11 cellular contexts compared by ENCODE assay signal in the genomic region with DNA sequence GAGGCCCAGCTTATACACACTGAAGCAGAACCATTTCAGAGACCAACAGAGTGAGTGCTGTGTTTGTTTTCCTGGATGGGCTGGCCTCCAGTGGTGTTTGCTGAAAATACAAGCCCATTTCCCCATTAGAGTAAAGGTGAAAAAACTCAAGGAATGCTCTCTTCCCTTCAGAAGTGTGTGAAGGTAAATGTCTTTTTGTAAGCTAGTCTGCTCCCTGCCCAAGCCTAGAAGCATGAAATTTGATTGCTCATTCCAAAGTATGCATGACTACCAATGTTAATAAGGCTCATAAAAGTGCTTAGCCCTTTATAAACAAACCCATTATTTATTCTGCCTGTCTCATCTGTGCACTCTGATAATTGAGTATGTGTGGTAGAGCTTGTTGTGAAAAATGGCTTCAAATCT. TPM values are rescaled to one million over a fixed set of nuclear protein-coding genes. Genes with fewer than 3 reads are reported as not detected.
DNase-seq lines count a peak whose midpoint lies in the region; ATAC-seq and TF ChIP-seq lines count a peak whose summit lies in the region.
"Had no signal": no experiment of that assay in that cellular context is flagged by ENCODE, and none has a peak within 500 bp of the region (broad histone marks: within the 10 kb centered on the region; RNA-seq: fewer than 3 reads in every experiment).

No MANE protein-coding gene starts in this region.

- peak; percentile 44 for DNase-seq in ELF-1 (ENCODE audit: low read depth, low spot score)
- DNase-seq in NCI-H226 = peak; percentile 37
- DNase-seq in progenitor cell of endocrine pancreas (ENCODE audit: low spot score, unreplicated experiment) = no peak
- DNase-seq in GM13977 (ENCODE audit: low spot score) = no peak
- no peak for DNase-seq in naive thymus-derived CD4-positive, alpha-beta T cell
- DNase-seq: activated T-cell treated with anti-CD3 and anti-CD28 coated beads, Interleukin-2, amount 50 U/mL, for 72 hours; NCI-H2107 had no signal

- H3K4me1 ChIP-seq in naive thymus-derived CD4-positive, alpha-beta T cell (ENCODE audit: control insufficient read depth in 2 of 2, insufficient read depth in 2 of 2, low read length in 2 of 2) = no peaks in the 10 kb centered on the region

- peak overlapping the region; percentile 56 for H3K27ac Mint-ChIP-seq in progenitor cell of endocrine pancreas
- no peak overlapping the region for H3K27ac Mint-ChIP-seq in naive thymus-derived CD4-positive, alpha-beta T cell
- H3K27ac Mint-ChIP-seq: activated T-cell treated with anti-CD3 and anti-CD28 coated beads, Interleukin-2, amount 50 U/mL, for 72 hours had no signal

- CTCF ChIA-PET in naive thymus-derived CD4-positive, alpha-beta T cell (lab: Charles Lee) = no interaction called here

- POLR2A ChIA-PET in naive thymus-derived CD4-positive, alpha-beta T cell (lab: Charles Lee) = no interaction called here

- H3K9me3 Mint-ChIP-seq in progenitor cell of endocrine pancreas (ENCODE audit: low read depth) = no peaks in the 10 kb centered on the region
- H3K9me3 Mint-ChIP-seq in naive thymus-derived CD4-positive, alpha-beta T cell = peaks cover 0 to 1% (median 0%) of the 10 kb centered on the region in 11 donors
- H3K9me3 Mint-ChIP-seq: activated T-cell treated with anti-CD3 and anti-CD28 coated beads, Interleukin-2, amount 50 U/mL, for 72 hours had no signal

- H3K36me3 Mint-ChIP-seq in progenitor cell of endocrine pancreas (ENCODE audit: insufficient read depth) = no peaks in the 10 kb centered on the region
- no peaks in the 10 kb centered on the region for H3K36me3 Mint-ChIP-seq in naive thymus-derived CD4-positive, alpha-beta T cell

- no peaks in the 10 kb centered on the region for H3K27me3 ChIP-seq in naive thymus-derived CD4-positive, alpha-beta T cell (ENCODE audit: control insufficient read depth in 2 of 2, insufficient read depth in 2 of 2, low read length in 2 of 2)

- peaks cover 18% of the 10 kb centered on the region for H3K4me1 Mint-ChIP-seq in progenitor cell of endocrine pancreas (ENCODE audit: low read depth)
- H3K4me1 Mint-ChIP-seq in naive thymus-derived CD4-positive, alpha-beta T cell = no peaks in the 10 kb centered on the region

- ATAC-seq in esophagus mucosa = peak; percentile 57
- no peak for ATAC-seq in GM21360 (IDR thresholded peaks at IDR 0.05; ENCODE audit: unreplicated experiment)
- ATAC-seq in GM21526 (IDR thresholded peaks at IDR 0.05; ENCODE audit: low FRiP score, unreplicated experiment) = no peak
- no peak for ATAC-seq in naive thymus-derived CD4-positive, alpha-beta T cell
- ATAC-seq: activated T-cell treated with anti-CD3 and anti-CD28 coated beads, Interleukin-2, amount 50 U/mL, for 72 hours had no signal

- no peaks in the 10 kb centered on the region for H3K27me3 Mint-ChIP-seq in progenitor cell of endocrine pancreas
- H3K27me3 Mint-ChIP-seq in naive thymus-derived CD4-positive, alpha-beta T cell = peaks cover 0 to 18% (median 4%) of the 10 kb centered on the region in 5 donors

- intact Hi-C loops in naive thymus-derived CD4-positive, alpha-beta T cell (cut with micrococcal nuclease) = no loop called here

- no peaks in the 10 kb centered on the region for H3K9me3 ChIP-seq in naive thymus-derived CD4-positive, alpha-beta T cell (ENCODE audit: control insufficient read depth in 2 of 3, low read length in 3 of 3)

- H3K36me3 ChIP-seq in naive thymus-derived CD4-positive, alpha-beta T cell (ENCODE audit: control insufficient read depth in 2 of 3, insufficient read depth in 3 of 3, low read length in 3 of 3) = no peaks in the 10 kb centered on the region

- no peak overlapping the region for H3K4me3 ChIP-seq in naive thymus-derived CD4-positive, alpha-beta T cell (ENCODE audit: low read length)

- in situ Hi-C loops in GM13977 (cut with MboI; ENCODE audit: low pct_unique_long_range_greater_than_20kb, low sequenced_read_pairs, unreplicated experiment) = no loop called here

- no peak overlapping the region for H3K27ac ChIP-seq in naive thymus-derived CD4-positive, alpha-beta T cell (ENCODE audit: low read depth, low read length)

- TF ChIP-seq CTCF in progenitor cell of endocrine pancreas (IDR thresholded peaks at IDR 0.05; ENCODE audit: unreplicated experiment) (no peak), GM13977 (IDR thresholded peaks at IDR 0.05; ENCODE audit: extremely low read depth, insufficient read depth, missing control alignments) (no peak)

- no peak overlapping the region for H3K4me3 Mint-ChIP-seq in progenitor cell of endocrine pancreas (ENCODE audit: low read depth)
- H3K4me3 Mint-ChIP-seq in naive thymus-derived CD4-positive, alpha-beta T cell = no peak overlapping the region
- H3K4me3 Mint-ChIP-seq: activated T-cell treated with anti-CD3 and anti-CD28 coated beads, Interleukin-2, amount 50 U/mL, for 72 hours had no signal

RNA-seq across cellular contexts. Expression of gene ADGRF1, which starts 59.1 kb away (rescaled TPM):
- 32.8 TPM for total RNA-seq in esophagus mucosa
- 0.12 and 0.93 TPM in 2 replicates for total RNA-seq in progenitor cell of endocrine pancreas
- total RNA-seq in naive thymus-derived CD4-positive, alpha-beta T cell = not detected
- not detected for polyA plus RNA-seq in naive thymus-derived CD4-positive, alpha-beta T cell
- total RNA-seq: activated T-cell treated with anti-CD3 and anti-CD28 coated beads, Interleukin-2, amount 50 U/mL, for 72 hours; HT1080 had no signal

Comparison
In these comparisons a context has a peak if more than half of its experiments do, and no peak if none do; other contexts are left out.
1. DNase-seq: peak in ELF-1 (single experiment) and NCI-H226 (single experiment); none in progenitor cell of endocrine pancreas (single experiment), GM13977 (single experiment) and naive thymus-derived CD4-positive, alpha-beta T cell (0 of 9).
2. RNA of gene ADGRF1, which starts 59.1 kb away (total RNA-seq): 32.8 TPM in esophagus mucosa (single experiment); 0.12 to 0.93 TPM in progenitor cell of endocrine pancreas and not detected in naive thymus-derived CD4-positive, alpha-beta T cell; every median in the first group is over 10 times any median in the second.